Comparison of ENCODE assay signal across 24 cellular contexts in genomic region chr9:78072586-78073199, GRCh38. TPM values are rescaled to one million over a fixed set of nuclear protein-coding genes. Genes with fewer than 3 reads are reported as not detected.
A peak's percentile ranks its signal among the peaks of the same experiment; 100 is the strongest.
DNase-seq lines count a peak whose midpoint lies in the region; ATAC-seq lines count a peak whose summit lies in the region.
"Had no signal": no experiment of that assay in that cellular context is flagged by ENCODE, and none has a peak within 500 bp of the region (broad histone marks: within the 10 kb centered on the region; RNA-seq: fewer than 3 reads in every experiment).

No MANE protein-coding gene starts in this region.

- H3K9me3 ChIP-seq in CD4-positive, alpha-beta memory T cell (ENCODE audit: control insufficient read depth in 1 of 2, low read length in 2 of 2) = no peaks in the 10 kb centered on the region
- H3K9me3 ChIP-seq: SJSA1 had no signal

- CTCF ChIA-PET in CD4-positive, alpha-beta memory T cell (lab: Charles Lee; ENCODE audit: partially characterized antibody) = interaction anchor here (0.9 to 5.4 kb wide), 7 partner anchors 18 to 616 kb away, joined by 3 to 34 read pairs (median 5); no protein-coding TSS in a partner anchor

- no peak overlapping the region for H3K27ac Mint-ChIP-seq in activated T-cell treated with anti-CD3 and anti-CD28 coated beads, Interleukin-2, amount 50 U/mL, for 72 hours
- no peak overlapping the region for H3K27ac Mint-ChIP-seq in activated T-cell treated with anti-CD3 and anti-CD28 coated beads, Interleukin-2, amount 50 U/mL, for 24 hours
- H3K27ac Mint-ChIP-seq in CD4-positive, alpha-beta memory T cell = peak overlapping the region; percentile 34 to 95 (median 80)
- H3K27ac Mint-ChIP-seq in activated T-helper 17 cell treated with anti-CD3 and anti-CD28 coated beads, Interleukin-2, amount 50 U/mL, for 72 hours = peak overlapping the region; percentile 29
- H3K27ac Mint-ChIP-seq in stimulated activated naive CD8-positive, alpha-beta T cell treated with anti-CD3 and anti-CD28 coated beads, Interleukin-15, amount 100 ng/mL, for 72 hours = peak overlapping the region in 1 of 2 donors; percentile 4
- H3K27ac Mint-ChIP-seq: B cell, GM23338, HFFc6, IgD-negative memory B cell had no signal

- H3K9me3 Mint-ChIP-seq in activated T-cell treated with anti-CD3 and anti-CD28 coated beads, Interleukin-2, amount 50 U/mL, for 72 hours = peaks cover 8 to 10% of the 10 kb centered on the region in 2 donors
- peaks cover 16% of the 10 kb centered on the region for H3K9me3 Mint-ChIP-seq in activated T-cell treated with anti-CD3 and anti-CD28 coated beads, Interleukin-2, amount 50 U/mL, for 24 hours
- peaks cover 0 to 14% (median 5%) of the 10 kb centered on the region in 8 donors for H3K9me3 Mint-ChIP-seq in CD4-positive, alpha-beta memory T cell
- peaks cover 7% of the 10 kb centered on the region for H3K9me3 Mint-ChIP-seq in activated T-helper 17 cell treated with anti-CD3 and anti-CD28 coated beads, Interleukin-2, amount 50 U/mL, for 72 hours
- H3K9me3 Mint-ChIP-seq in stimulated activated naive CD8-positive, alpha-beta T cell treated with anti-CD3 and anti-CD28 coated beads, Interleukin-15, amount 100 ng/mL, for 72 hours = peaks cover 15 to 17% of the 10 kb centered on the region in 2 donors

- peaks cover 42% of the 10 kb centered on the region for H3K4me1 Mint-ChIP-seq in activated T-cell treated with anti-CD3 and anti-CD28 coated beads, Interleukin-2, amount 50 U/mL, for 72 hours (ENCODE audit: low read depth)
- H3K4me1 Mint-ChIP-seq in activated T-cell treated with anti-CD3 and anti-CD28 coated beads, Interleukin-2, amount 50 U/mL, for 24 hours (ENCODE audit: low read depth) = peaks cover 46% of the 10 kb centered on the region
- H3K4me1 Mint-ChIP-seq in CD4-positive, alpha-beta memory T cell = peaks cover 45 to 58% (median 53%) of the 10 kb centered on the region in 4 donors
- peaks cover 42% of the 10 kb centered on the region for H3K4me1 Mint-ChIP-seq in activated T-helper 17 cell treated with anti-CD3 and anti-CD28 coated beads, Interleukin-2, amount 50 U/mL, for 72 hours
- peaks cover 43% of the 10 kb centered on the region for H3K4me1 Mint-ChIP-seq in stimulated activated naive CD8-positive, alpha-beta T cell treated with anti-CD3 and anti-CD28 coated beads, Interleukin-15, amount 100 ng/mL, for 72 hours
- H3K4me1 Mint-ChIP-seq: B cell, GM23338 had no signal

- H3K4me3 ChIP-seq in CD4-positive, alpha-beta memory T cell (ENCODE audit: low read length in 2 of 2) = no peak overlapping the region
- H3K4me3 ChIP-seq: GM23338, PC-9, SJSA1 had no signal

- no peak for DNase-seq in activated T-cell treated with anti-CD3 and anti-CD28 coated beads, Interleukin-2, amount 50 U/mL, for 72 hours
- no peak for DNase-seq in activated T-cell treated with anti-CD3 and anti-CD28 coated beads, Interleukin-2, amount 50 U/mL, for 24 hours
- DNase-seq in CD4-positive, alpha-beta memory T cell = no peak
- DNase-seq in stimulated activated naive CD8-positive, alpha-beta T cell treated with anti-CD3 and anti-CD28 coated beads, Interleukin-15, amount 100 ng/mL, for 72 hours = no peak
- DNase-seq in stimulated activated CD4-positive, alpha-beta T cell treated with anti-CD3 and anti-CD28 coated beads, Interleukin-2, amount 100 ng/mL, for 24 hours = no peak
- DNase-seq: H9; HFFc6; MM.1S; NCI-H2029; NCI-H446 treated with DMSO at 0.1 percent for 48 hours; NCI-H526; NCI-H82; NK-92 treated with Interleukin-12 subunit alpha and Interleukin-12 subunit beta, amount 100 ng/mL, for 24 hours; Right ventricle myocardium superior; RPMI8226 had no signal

- no peaks in the 10 kb centered on the region for H3K27me3 Mint-ChIP-seq in activated T-cell treated with anti-CD3 and anti-CD28 coated beads, Interleukin-2, amount 50 U/mL, for 72 hours (ENCODE audit: low read depth)
- no peaks in the 10 kb centered on the region for H3K27me3 Mint-ChIP-seq in activated T-cell treated with anti-CD3 and anti-CD28 coated beads, Interleukin-2, amount 50 U/mL, for 24 hours
- no peaks in the 10 kb centered on the region for H3K27me3 Mint-ChIP-seq in CD4-positive, alpha-beta memory T cell
- H3K27me3 Mint-ChIP-seq in activated T-helper 17 cell treated with anti-CD3 and anti-CD28 coated beads, Interleukin-2, amount 50 U/mL, for 72 hours = no peaks in the 10 kb centered on the region
- H3K27me3 Mint-ChIP-seq in stimulated activated naive CD8-positive, alpha-beta T cell treated with anti-CD3 and anti-CD28 coated beads, Interleukin-15, amount 100 ng/mL, for 72 hours = no peaks in the 10 kb centered on the region

- H3K36me3 ChIP-seq in CD4-positive, alpha-beta memory T cell (ENCODE audit: insufficient read depth, low read length) = no peaks in the 10 kb centered on the region
- H3K36me3 ChIP-seq: SJSA1 had no signal

- H3K4me1 ChIP-seq in CD4-positive, alpha-beta memory T cell (ENCODE audit: insufficient read depth, low read length) = peaks cover 40% of the 10 kb centered on the region
- H3K4me1 ChIP-seq: SJSA1 had no signal

- POLR2A ChIA-PET in CD4-positive, alpha-beta memory T cell (lab: Charles Lee; ENCODE audit: partially characterized antibody) = interaction anchor here (1.7 to 2.4 kb wide), 3 partner anchors 34 to 128 kb away, joined by 5 to 7 read pairs (median 7); no protein-coding TSS in a partner anchor

- H3K27me3 ChIP-seq in CD4-positive, alpha-beta memory T cell (ENCODE audit: insufficient read depth, low read length) = no peaks in the 10 kb centered on the region
- H3K27me3 ChIP-seq: SJSA1 had no signal

- H3K4me3 Mint-ChIP-seq in activated T-cell treated with anti-CD3 and anti-CD28 coated beads, Interleukin-2, amount 50 U/mL, for 72 hours = peak overlapping the region in 1 of 2 donors; percentile 50
- H3K4me3 Mint-ChIP-seq in activated T-cell treated with anti-CD3 and anti-CD28 coated beads, Interleukin-2, amount 50 U/mL, for 24 hours = no peak overlapping the region
- H3K4me3 Mint-ChIP-seq in CD4-positive, alpha-beta memory T cell = peak overlapping the region in 3 of 8 donors; percentile 1 to 48 (median 19)
- H3K4me3 Mint-ChIP-seq in activated T-helper 17 cell treated with anti-CD3 and anti-CD28 coated beads, Interleukin-2, amount 50 U/mL, for 72 hours = peak overlapping the region; percentile 17
- H3K4me3 Mint-ChIP-seq in stimulated activated naive CD8-positive, alpha-beta T cell treated with anti-CD3 and anti-CD28 coated beads, Interleukin-15, amount 100 ng/mL, for 72 hours = no peak overlapping the region
- H3K4me3 Mint-ChIP-seq: B cell, GM23338, H9, HFFc6, IgD-negative memory B cell had no signal

- ATAC-seq in activated T-cell treated with anti-CD3 and anti-CD28 coated beads, Interleukin-2, amount 50 U/mL, for 72 hours (replicated peaks in 1 of 2) = peak; percentile 84 to 85
- peak; percentile 80 for ATAC-seq in activated T-helper 17 cell treated with anti-CD3 and anti-CD28 coated beads, Interleukin-2, amount 50 U/mL, for 72 hours (replicated peaks)
- ATAC-seq in stimulated activated naive CD8-positive, alpha-beta T cell treated with anti-CD3 and anti-CD28 coated beads, Interleukin-15, amount 100 ng/mL, for 72 hours = peak; percentile 75
- ATAC-seq in HG02885 (IDR thresholded peaks at IDR 0.05; ENCODE audit: poor library complexity, unreplicated experiment) = no peak
- ATAC-seq: GM23338 had no signal

- no peak overlapping the region for H3K27ac ChIP-seq in CD4-positive, alpha-beta memory T cell (ENCODE audit: low read depth, low read length)
- H3K27ac ChIP-seq: C4-2B, KMS-11, PC-9, SJSA1 had no signal

- peaks cover 15 to 16% of the 10 kb centered on the region in 2 donors for H3K36me3 Mint-ChIP-seq in activated T-cell treated with anti-CD3 and anti-CD28 coated beads, Interleukin-2, amount 50 U/mL, for 72 hours (ENCODE audit: insufficient read depth in 2 of 2)
- H3K36me3 Mint-ChIP-seq in activated T-cell treated with anti-CD3 and anti-CD28 coated beads, Interleukin-2, amount 50 U/mL, for 24 hours (ENCODE audit: low read depth) = peaks cover under 1% of the 10 kb centered on the region
- H3K36me3 Mint-ChIP-seq in CD4-positive, alpha-beta memory T cell = peaks cover 0 to 5% of the 10 kb centered on the region in 2 donors
- H3K36me3 Mint-ChIP-seq in activated T-helper 17 cell treated with anti-CD3 and anti-CD28 coated beads, Interleukin-2, amount 50 U/mL, for 72 hours (ENCODE audit: low read depth) = no peaks in the 10 kb centered on the region
- H3K36me3 Mint-ChIP-seq: IgD-negative memory B cell had no signal

- intact Hi-C loops in CD4-positive, alpha-beta memory T cell (cut with micrococcal nuclease) = no loop called here

RNA-seq across cellular contexts. Expression of gene GNAQ, which starts 41.1 kb away (rescaled TPM):
- total RNA-seq in activated T-cell treated with anti-CD3 and anti-CD28 coated beads, Interleukin-2, amount 50 U/mL, for 72 hours = 10 to 100 TPM; 22.3 to 22.7 TPM
- total RNA-seq in CD4-positive, alpha-beta memory T cell = 10 to 100 TPM; 50.7 to 57.2 TPM
- polyA plus RNA-seq in CD4-positive, alpha-beta memory T cell = 10 to 100 TPM in 1 of 2 donors, 1 to 10 TPM in 1; 6.9 to 18.4 TPM
- total RNA-seq in activated T-helper 17 cell treated with anti-CD3 and anti-CD28 coated beads, Interleukin-2, amount 50 U/mL, for 72 hours = 10 to 100 TPM; 12.8 to 18.5 TPM

Comparison
In these comparisons a context has a peak if more than half of its experiments do, and no peak if none do; other contexts are left out.
1. H3K27ac Mint-ChIP-seq: peak in CD4-positive, alpha-beta memory T cell (7 of 7) and activated T-helper 17 cell treated with anti-CD3 and anti-CD28 coated beads, Interleukin-2, amount 50 U/mL, for 72 hours (single experiment); none in activated T-cell treated with anti-CD3 and anti-CD28 coated beads, Interleukin-2, amount 50 U/mL, for 72 hours (single experiment) and activated T-cell treated with anti-CD3 and anti-CD28 coated beads, Interleukin-2, amount 50 U/mL, for 24 hours (single experiment).